In the genomic region with DNA sequence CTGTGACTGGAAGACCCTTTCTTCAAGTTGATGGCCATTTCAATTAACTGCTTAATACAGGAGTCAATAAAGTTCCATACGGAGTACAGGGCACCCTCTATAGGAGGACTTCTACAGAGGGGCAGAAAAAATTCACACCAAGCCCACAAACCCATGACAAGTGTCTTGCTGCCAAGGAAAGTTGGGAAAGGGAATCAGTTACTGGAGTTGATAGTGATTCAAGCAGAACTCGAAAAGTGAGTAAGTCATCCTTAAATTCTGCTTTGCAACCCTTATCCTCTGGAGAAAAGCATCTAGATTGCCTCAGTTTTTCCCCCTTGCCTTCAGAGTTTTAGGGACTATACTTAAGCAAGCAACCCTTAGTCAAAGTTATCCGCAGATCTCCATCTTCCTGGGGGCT, we compare ENCODE assay signal across 29 cellular contexts. TPM values are rescaled to one million over a fixed set of nuclear protein-coding genes. Genes with fewer than 3 reads are reported as not detected.
"Had no signal": no experiment of that assay in that cellular context is flagged by ENCODE, and none has a peak within 500 bp of the region (broad histone marks: within the 10 kb centered on the region; RNA-seq: fewer than 3 reads in every experiment).

No MANE protein-coding gene starts in this region.

- H3K36me3 ChIP-seq: neural progenitor cell, thyroid gland, upper lobe of left lung, vagina had no signal

- H3K4me3 ChIP-seq: neural progenitor cell, thyroid gland, upper lobe of left lung, vagina had no signal

- ATAC-seq: esophagus mucosa; left colon; naive thymus-derived CD8-positive, alpha-beta T cell; right cardiac atrium; stimulated activated effector memory CD8-positive, alpha-beta T cell treated with anti-CD3 and anti-CD28 coated beads, Interleukin-12 subunit alpha, Interleukin-12 subunit beta, amount 100 ng/mL, for 72 hours had no signal

- H3K4me2 ChIP-seq: neural progenitor cell had no signal

- H3K9ac ChIP-seq: neural progenitor cell, parathyroid adenoma had no signal

- H2AFZ ChIP-seq: neural progenitor cell, parathyroid adenoma had no signal

- H3K9me3 ChIP-seq: thyroid gland, upper lobe of left lung, vagina had no signal

- DNase-seq: activated CD4-positive, alpha-beta T cell treated with anti-CD3 and anti-CD28 coated beads for 48 hours; activated CD4-positive, alpha-beta T cell treated with anti-CD3 and anti-CD28 coated beads, Interleukin-2, amount 50 U/mL, for 48 hours; activated CD8-positive, alpha-beta memory T cell treated with anti-CD3 and anti-CD28 coated beads for 24 hours; activated gamma-delta T cell; activated naive CD4-positive, alpha-beta T cell treated with anti-CD3 and anti-CD28 coated beads, Interleukin-2, amount 10 ng/mL, durations not matched to agents 7 days and 5 days; activated naive CD8-positive, alpha-beta T cell treated with anti-CD3 and anti-CD28 coated beads, Interleukin-2, amount 10 ng/mL, durations not matched to agents 7 days and 5 days; amniotic stem cell; central memory CD4-positive, alpha-beta T cell; endodermal cell; head of caudate nucleus; hypothalamus; immature natural killer cell; kidney; left colon; naive thymus-derived CD8-positive, alpha-beta T cell; occipital lobe; right cardiac atrium; stimulated activated CD4-positive, alpha-beta T cell treated with anti-CD3 and anti-CD28 coated beads, Interleukin-12 subunit alpha, Interleukin-12 subunit beta, amount 100 ng/mL, for 4 hours; stimulated activated CD4-positive, alpha-beta T cell treated with anti-CD3 and anti-CD28 coated beads, Interleukin-4, amount 100 ng/mL, for 1 hour; substantia nigra; thyroid gland; upper lobe of left lung had no signal

- H3K4me1 ChIP-seq: neural progenitor cell, parathyroid adenoma, thyroid gland, upper lobe of left lung, vagina had no signal

- H3K79me2 ChIP-seq: parathyroid adenoma had no signal

- H3K27me3 ChIP-seq: neural progenitor cell, thyroid gland, upper lobe of left lung, vagina had no signal

- H3K27ac ChIP-seq: neural progenitor cell, parathyroid adenoma, upper lobe of left lung, vagina had no signal

RNA-seq across cellular contexts. Expression of a gene that starts 3.9 kb away (rescaled TPM):
- total RNA-seq: activated naive CD8-positive, alpha-beta T cell treated with anti-CD3 and anti-CD28 coated beads, Interleukin-2, amount 10 ng/mL, durations not matched to agents 7 days and 5 days; endodermal cell; esophagus mucosa; naive thymus-derived CD8-positive, alpha-beta T cell; right cardiac atrium; T-helper 1 cell treated with Interleukin-12 subunit alpha and Interleukin-12 subunit beta and Interleukin-4 antibody, amounts not matched to agents 30 ng/mL and 1 ng/mL, for 36 hours; vagina had no signal
- polyA plus RNA-seq: immature natural killer cell; liver; naive thymus-derived CD8-positive, alpha-beta T cell; right cardiac atrium had no signal
